Comparison of ENCODE assay signal across 15 cellular contexts in genomic region chr1:165383067-165383466, GRCh38. TPM values are rescaled to one million over a fixed set of nuclear protein-coding genes. Genes with fewer than 3 reads are reported as not detected.
DNase-seq lines count a peak whose midpoint lies in the region; ATAC-seq and TF ChIP-seq lines count a peak whose summit lies in the region.
"Had no signal": no experiment of that assay in that cellular context is flagged by ENCODE, and none has a peak within 500 bp of the region (broad histone marks: within the 10 kb centered on the region; RNA-seq: fewer than 3 reads in every experiment).

No MANE protein-coding gene starts in this region.

- ATAC-seq in sciatic nerve = peak; percentile 98
- no peak for ATAC-seq in GM18907 (IDR thresholded peaks at IDR 0.05; ENCODE audit: unreplicated experiment)
- no peak for ATAC-seq in stimulated activated naive CD8-positive, alpha-beta T cell treated with anti-CD3 and anti-CD28 coated beads, Interleukin-15, amount 100 ng/mL, for 72 hours

- peak; percentile 37 for DNase-seq in EL
- peak; percentile 67 for DNase-seq in astrocyte of the spinal cord (ENCODE audit: low read depth, low spot score)
- peak; percentile 74 for DNase-seq in right atrium auricular region (ENCODE audit: low spot score)
- peak; percentile 82 for DNase-seq in sciatic nerve (ENCODE audit: low spot score)
- DNase-seq in NCI-H524 treated with DMSO at 0.1 percent for 48 hours (lab: John Stamatoyannopoulos, UW) = no peak
- DNase-seq in activated naive CD4-positive, alpha-beta T cell treated with anti-CD3 and anti-CD28 coated beads, Interleukin-2, amount 50 U/mL, for 16 hours = no peak
- DNase-seq in stimulated activated naive CD8-positive, alpha-beta T cell treated with anti-CD3 and anti-CD28 coated beads, Interleukin-15, amount 100 ng/mL, for 72 hours = no peak
- DNase-seq: activated CD4-positive, alpha-beta memory T cell treated with anti-CD3 and anti-CD28 coated beads for 36 hours; activated naive CD8-positive, alpha-beta T cell treated with anti-CD3 and anti-CD28 coated beads, Interleukin-2, amount 10 ng/mL, durations not matched to agents 7 days and 5 days; CD4-positive, alpha-beta memory T cell; stimulated activated CD4-positive, alpha-beta T cell treated with anti-CD3 and anti-CD28 coated beads, Interleukin-15, amount 100 ng/mL, for 24 hours; stimulated activated naive CD4-positive, alpha-beta T cell treated with Interleukin-2 at 50 U/mL for 16 hours had no signal

- H3K36me3 ChIP-seq in right atrium auricular region = no peaks in the 10 kb centered on the region
- H3K36me3 ChIP-seq: SJSA1 had no signal

- in situ Hi-C loops in astrocyte of the spinal cord (cut with HindIII; ENCODE audit: low sequenced_read_pairs) = no loop called here

- no peaks in the 10 kb centered on the region for H3K9me3 Mint-ChIP-seq in stimulated activated naive CD8-positive, alpha-beta T cell treated with anti-CD3 and anti-CD28 coated beads, Interleukin-15, amount 100 ng/mL, for 72 hours
- H3K9me3 Mint-ChIP-seq: activated CD4-positive, alpha-beta memory T cell treated with anti-CD3 and anti-CD28 coated beads for 36 hours; activated naive CD8-positive, alpha-beta T cell treated with anti-CD3 and anti-CD28 coated beads, Interleukin-2, amount 10 ng/mL, durations not matched to agents 7 days and 5 days; CD4-positive, alpha-beta memory T cell had no signal

- peaks cover 0 to 16% of the 10 kb centered on the region in 2 donors for H3K4me1 ChIP-seq in right atrium auricular region
- H3K4me1 ChIP-seq: SJSA1 had no signal

- intact Hi-C loops in sciatic nerve (cut with DNase I) = loop anchor here (5.0 kb wide), 1 partner anchor 1376 kb away; no protein-coding TSS in a partner anchor

- no peak overlapping the region for H3K27ac Mint-ChIP-seq in stimulated activated naive CD8-positive, alpha-beta T cell treated with anti-CD3 and anti-CD28 coated beads, Interleukin-15, amount 100 ng/mL, for 72 hours
- H3K27ac Mint-ChIP-seq: activated CD4-positive, alpha-beta memory T cell treated with anti-CD3 and anti-CD28 coated beads for 36 hours; activated naive CD8-positive, alpha-beta T cell treated with anti-CD3 and anti-CD28 coated beads, Interleukin-2, amount 10 ng/mL, durations not matched to agents 7 days and 5 days had no signal

- H3K4me3 ChIP-seq in astrocyte of the spinal cord (ENCODE audit: low read depth, low read length) = no peak overlapping the region
- H3K4me3 ChIP-seq in right atrium auricular region = no peak overlapping the region
- H3K4me3 ChIP-seq: SJSA1 had no signal

- no peaks in the 10 kb centered on the region for H3K4me1 Mint-ChIP-seq in stimulated activated naive CD8-positive, alpha-beta T cell treated with anti-CD3 and anti-CD28 coated beads, Interleukin-15, amount 100 ng/mL, for 72 hours
- H3K4me1 Mint-ChIP-seq: activated naive CD8-positive, alpha-beta T cell treated with anti-CD3 and anti-CD28 coated beads, Interleukin-2, amount 10 ng/mL, durations not matched to agents 7 days and 5 days; CD4-positive, alpha-beta memory T cell had no signal

- peaks cover 72% of the 10 kb centered on the region for H3K27me3 Mint-ChIP-seq in stimulated activated naive CD8-positive, alpha-beta T cell treated with anti-CD3 and anti-CD28 coated beads, Interleukin-15, amount 100 ng/mL, for 72 hours

- H3K27ac ChIP-seq in right atrium auricular region = no peak overlapping the region
- H3K27ac ChIP-seq: SJSA1 had no signal

- no peaks in the 10 kb centered on the region for H3K9me3 ChIP-seq in right atrium auricular region
- H3K9me3 ChIP-seq: SJSA1 had no signal

- TF ChIP-seq CTCF in astrocyte of the spinal cord (IDR thresholded peaks at IDR 0.05; ENCODE audit: low read depth, low read length) = no peak
- no peak for TF ChIP-seq CTCF in right atrium auricular region (IDR thresholded peaks at IDR 0.05)

- H3K27me3 ChIP-seq in right atrium auricular region = no peaks in the 10 kb centered on the region

- no peak overlapping the region for H3K4me3 Mint-ChIP-seq in stimulated activated naive CD8-positive, alpha-beta T cell treated with anti-CD3 and anti-CD28 coated beads, Interleukin-15, amount 100 ng/mL, for 72 hours
- H3K4me3 Mint-ChIP-seq: activated CD4-positive, alpha-beta memory T cell treated with anti-CD3 and anti-CD28 coated beads for 36 hours; activated naive CD8-positive, alpha-beta T cell treated with anti-CD3 and anti-CD28 coated beads, Interleukin-2, amount 10 ng/mL, durations not matched to agents 7 days and 5 days; CD4-positive, alpha-beta memory T cell had no signal

RNA-seq across cellular contexts. Expression of gene LMX1A, which starts 26.6 kb away (rescaled TPM):
- total RNA-seq in right atrium auricular region (not detected), sciatic nerve (0.22 TPM)
- total RNA-seq: activated CD4-positive, alpha-beta memory T cell treated with anti-CD3 and anti-CD28 coated beads for 36 hours; activated naive CD8-positive, alpha-beta T cell treated with anti-CD3 and anti-CD28 coated beads, Interleukin-2, amount 10 ng/mL, durations not matched to agents 7 days and 5 days; CD4-positive, alpha-beta memory T cell; HT-29; SJSA1 had no signal

Comparison
In these comparisons a context has a peak if more than half of its experiments do, and no peak if none do; other contexts are left out.
1. DNase-seq: peak in EL (single experiment), astrocyte of the spinal cord (single experiment), right atrium auricular region (single experiment) and sciatic nerve (single experiment); none in NCI-H524 treated with DMSO at 0.1 percent for 48 hours (single experiment), activated naive CD4-positive, alpha-beta T cell treated with anti-CD3 and anti-CD28 coated beads, Interleukin-2, amount 50 U/mL, for 16 hours (single experiment) and stimulated activated naive CD8-positive, alpha-beta T cell treated with anti-CD3 and anti-CD28 coated beads, Interleukin-15, amount 100 ng/mL, for 72 hours (0 of 2).